In the genomic region with DNA sequence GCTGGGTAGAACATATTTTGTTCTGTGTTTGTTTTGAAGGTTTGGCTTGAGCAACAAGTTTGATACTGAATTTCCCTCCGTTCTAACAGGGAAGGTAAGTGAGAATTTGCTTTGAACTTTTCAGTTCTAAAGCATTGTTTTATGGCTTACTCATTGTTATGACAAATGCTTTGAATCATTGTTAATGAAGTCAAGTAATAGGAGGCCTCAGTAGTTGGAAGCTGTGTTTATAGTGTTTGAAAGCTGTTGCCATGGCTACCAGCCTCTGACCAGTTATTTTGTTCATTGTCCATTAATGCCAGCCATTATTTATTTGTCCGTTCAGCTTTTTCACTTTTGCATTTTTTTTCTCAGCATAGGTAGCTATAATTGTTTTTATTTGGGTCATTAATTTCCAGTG, we compare ENCODE assay signal across 1 cellular context.
TF ChIP-seq lines count a peak whose summit lies in the region.

No MANE protein-coding gene starts in this region.

TF ChIP-seq in endothelial cell of umbilical vein, 7 proteins besides CTCF, POLR2A, EP300 and RAD21 (continued from another document):
- TF ChIP-seq GATA2 (IDR thresholded peaks at IDR 0.05; ENCODE audit: insufficient read depth, insufficient read length, low read depth, low read length) (no peak), EZH2 (IDR thresholded peaks at IDR 0.05; ENCODE audit: borderline replicate concordance, low read depth, low read length, severe bottlenecking) (no peak), MYC (IDR thresholded peaks at IDR 0.05; ENCODE audit: low read depth, low read length) (no peak)
